In the genomic region with DNA sequence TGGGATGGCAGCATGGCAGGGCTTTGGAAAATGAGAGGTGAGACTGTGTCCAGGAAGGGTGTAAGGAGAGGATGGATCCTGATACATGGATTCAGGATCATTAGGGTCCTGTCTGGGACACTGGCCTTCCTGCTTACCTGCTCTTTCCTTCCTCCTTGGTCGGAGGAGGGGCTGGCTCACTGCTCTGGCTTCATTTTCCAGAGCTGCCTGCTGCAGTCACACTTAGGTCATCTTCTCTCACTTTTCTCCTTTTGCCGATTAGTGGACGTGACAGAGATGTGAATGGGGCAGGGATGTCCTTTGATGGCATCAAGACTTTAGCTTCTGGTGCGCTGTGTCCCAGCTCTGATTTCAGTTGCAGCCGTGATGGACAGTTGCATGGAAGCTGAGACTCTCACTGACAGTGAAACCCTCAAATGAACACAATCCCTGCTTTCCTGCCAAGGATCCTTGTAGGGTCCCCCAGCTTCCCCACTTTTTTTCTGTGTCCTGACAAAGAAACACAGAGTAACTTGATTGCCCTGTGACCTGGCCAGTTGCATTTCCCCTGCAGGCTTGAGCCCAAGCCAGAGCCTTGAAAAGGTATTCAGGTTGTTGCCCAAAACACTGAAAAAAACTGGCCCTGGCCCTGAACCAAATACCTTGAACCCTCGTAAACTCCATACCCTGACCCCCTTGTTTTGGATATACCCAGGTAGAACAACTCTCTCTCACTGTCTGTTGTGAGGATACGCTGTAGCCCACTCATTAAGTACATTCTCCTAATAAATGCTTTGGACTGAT, we compare ENCODE assay signal across 12 cellular contexts. TPM values are rescaled to one million over a fixed set of nuclear protein-coding genes. Genes with fewer than 3 reads are reported as not detected.
DNase-seq lines count a peak whose midpoint lies in the region; ATAC-seq and TF ChIP-seq lines count a peak whose summit lies in the region.
"Had no signal": no experiment of that assay in that cellular context is flagged by ENCODE, and none has a peak within 500 bp of the region (broad histone marks: within the 10 kb centered on the region; RNA-seq: fewer than 3 reads in every experiment).

No MANE protein-coding gene starts in this region.

- H3K4me2 ChIP-seq in DOHH2 (ENCODE audit: low read length) (no peak overlapping the region), osteoblast (ENCODE audit: insufficient read depth, low read length) (no peak overlapping the region)

- H4K20me1 ChIP-seq in DOHH2 (ENCODE audit: control insufficient read depth, insufficient read depth, low read depth, low read length) (no peaks in the 10 kb centered on the region), osteoblast (ENCODE audit: insufficient read depth, low read length) (no peaks in the 10 kb centered on the region)

- TF ChIP-seq CTCF in DOHH2 (IDR thresholded peaks at IDR 0.05; ENCODE audit: low read depth, low read length, poor library complexity, severe bottlenecking), result peak; percentile 22
- TF ChIP-seq CTCF in endothelial cell (IDR thresholded peaks at IDR 0.05; ENCODE audit: unreplicated experiment), result no peak
- TF ChIP-seq CTCF in osteoblast (IDR thresholded peaks at IDR 0.05; ENCODE audit: extremely low read depth, low read depth, low read length), result peak; percentile 1

- H3K27ac ChIP-seq in DOHH2 (ENCODE audit: low read depth, low read length) (no peak overlapping the region), osteoblast (ENCODE audit: low read depth, low read length) (no peak overlapping the region)
- H3K27ac ChIP-seq: thyroid gland had no signal

- 0 out of 2 replicates have a peak, but pooled peaks cover 2% of the 10 kb centered on the region for H3K79me2 ChIP-seq in DOHH2 (ENCODE audit: control insufficient read depth, low read length)
- no peaks in the 10 kb centered on the region for H3K79me2 ChIP-seq in osteoblast (ENCODE audit: insufficient read depth, low read length)

- peaks cover 10% of the 10 kb centered on the region; the same call in 1 of the 2 replicates for H3F3A ChIP-seq in DOHH2 (ENCODE audit: control insufficient read depth, insufficient read depth)

- no peaks in the 10 kb centered on the region for H3K9me2 ChIP-seq in DOHH2 (replicated peaks; ENCODE audit: control insufficient read depth, low read length)

- H3K9me3 ChIP-seq in DOHH2 (ENCODE audit: control insufficient read depth, insufficient read depth, low read length) (no peaks in the 10 kb centered on the region), T-helper 17 cell (ENCODE audit: control insufficient read depth, low read length, poor library complexity, severe bottlenecking) (no peaks in the 10 kb centered on the region), osteoblast (ENCODE audit: low read depth, low read length) (no peaks in the 10 kb centered on the region)
- H3K9me3 ChIP-seq: thyroid gland had no signal

- H3K27ac Mint-ChIP-seq in T-helper 17 cell (peak overlapping the region; percentile 91), endothelial cell (ENCODE audit: unreplicated experiment) (no peak overlapping the region)
- H3K27ac Mint-ChIP-seq: activated naive CD8-positive, alpha-beta T cell had no signal

- H3K27me3 Mint-ChIP-seq in T-helper 17 cell (no peaks in the 10 kb centered on the region), endothelial cell (ENCODE audit: unreplicated experiment) (peaks cover 11% of the 10 kb centered on the region)
- H3K27me3 Mint-ChIP-seq: activated naive CD8-positive, alpha-beta T cell had no signal

- DNase-seq in T-helper 17 cell (no peak), endothelial cell (ENCODE audit: low spot score) (no peak), osteoblast (ENCODE audit: insufficient read length, low spot score, missing footprints) (peak; percentile 83), NCI-H2107 treated with DMSO at 0.1 percent for 48 hours (lab: John Stamatoyannopoulos, UW; ENCODE audit: unreplicated experiment) (no peak), NCI-H2081 (lab: John Stamatoyannopoulos, UW) (no peak)

- H3K4me1 ChIP-seq in DOHH2 (ENCODE audit: control insufficient read depth, low read length), result peaks cover 40% of the 10 kb centered on the region
- H3K4me1 ChIP-seq in osteoblast (ENCODE audit: insufficient read depth, low read length), result peaks cover 15% of the 10 kb centered on the region

- no peak overlapping the region for H3K4me3 ChIP-seq in DOHH2 (ENCODE audit: low read length)
- no peak overlapping the region for H3K4me3 ChIP-seq in osteoblast (ENCODE audit: insufficient read depth, low read length)
- H3K4me3 ChIP-seq: thyroid gland had no signal

- H3K4me3 Mint-ChIP-seq in T-helper 17 cell, result peak overlapping the region; percentile 62
- peak overlapping the region; percentile 63 for H3K4me3 Mint-ChIP-seq in endothelial cell (ENCODE audit: unreplicated experiment)

- H3K36me3 ChIP-seq in DOHH2 (ENCODE audit: control insufficient read depth, low read length) (peaks cover 76% of the 10 kb centered on the region), osteoblast (ENCODE audit: insufficient read depth, low read length) (peaks cover 25% of the 10 kb centered on the region)

- no peak overlapping the region for H2AFZ ChIP-seq in osteoblast (ENCODE audit: low read length)

- H3K4me1 Mint-ChIP-seq in T-helper 17 cell (peaks cover 44% of the 10 kb centered on the region), endothelial cell (ENCODE audit: unreplicated experiment) (peaks cover 47% of the 10 kb centered on the region)

- H3K27me3 ChIP-seq in DOHH2 (ENCODE audit: control insufficient read depth, low read length), result no peaks in the 10 kb centered on the region
- no peaks in the 10 kb centered on the region for H3K27me3 ChIP-seq in osteoblast (ENCODE audit: insufficient read depth, low read length)
- H3K27me3 ChIP-seq: thyroid gland had no signal

- ATAC-seq in T-helper 17 cell (no peak), GM19328 (IDR thresholded peaks at IDR 0.05; ENCODE audit: unreplicated experiment) (no peak), HG03521 (IDR thresholded peaks at IDR 0.05; ENCODE audit: unreplicated experiment) (no peak)

- H3K9me3 Mint-ChIP-seq in endothelial cell (ENCODE audit: unreplicated experiment), result no peaks in the 10 kb centered on the region

- H3K36me3 Mint-ChIP-seq in T-helper 17 cell (ENCODE audit: low read depth) (peaks cover 17% of the 10 kb centered on the region), endothelial cell (ENCODE audit: low read depth, unreplicated experiment) (peaks cover 38% of the 10 kb centered on the region)

RNA-seq across cellular contexts. Expression of gene CIDEB, which starts 0.8 kb away (rescaled TPM):
- 10 to 100 TPM; 14.5 to 16.8 TPM for total RNA-seq in T-helper 17 cell
- 0.82 TPM for total RNA-seq in endothelial cell (ENCODE audit: unreplicated experiment)
- total RNA-seq in osteoblast, result 0.36 and 0.59 TPM in 2 replicates
- total RNA-seq: M059J, myocyte had no signal

RNA-seq across cellular contexts. Expression of gene LTB4R2, which starts 1.4 kb away (rescaled TPM):
- total RNA-seq in T-helper 17 cell (10 to 100 TPM; 17.3 to 23.3 TPM), endothelial cell (ENCODE audit: unreplicated experiment) (13.3 TPM), osteoblast (4.7 and 5.1 TPM in 2 replicates)

RNA-seq across cellular contexts. Expression of gene LTB4R, which starts 2.8 kb away (rescaled TPM):
- total RNA-seq in T-helper 17 cell (10 to 100 TPM; 21.5 to 23.1 TPM), endothelial cell (ENCODE audit: unreplicated experiment) (9.5 TPM), osteoblast (1.2 and 1.8 TPM in 2 replicates)

RNA-seq across cellular contexts. Expression of gene NOP9, which starts 8.9 kb away (rescaled TPM):
- total RNA-seq in T-helper 17 cell (10 to 100 TPM; 25.7 to 27.7 TPM), endothelial cell (ENCODE audit: unreplicated experiment) (27.2 TPM), osteoblast (17.4 and 21.0 TPM in 2 replicates)

RNA-seq across cellular contexts. Expression of gene DHRS1, which starts 9.0 kb away (rescaled TPM):
- total RNA-seq in T-helper 17 cell, result 10 to 100 TPM; 24.0 to 27.0 TPM
- 17.7 TPM for total RNA-seq in endothelial cell (ENCODE audit: unreplicated experiment)
- 9.8 and 13.6 TPM in 2 replicates for total RNA-seq in osteoblast
